ENCODE assay signal across 19 cellular contexts in genomic region chr10:497289-497688, GRCh38.
DNase-seq lines count a peak whose midpoint lies in the region; ATAC-seq and TF ChIP-seq lines count a peak whose summit lies in the region.
"Had no signal": no experiment of that assay in that cellular context is flagged by ENCODE, and none has a peak within 500 bp of the region (broad histone marks: within the 10 kb centered on the region; RNA-seq: fewer than 3 reads in every experiment).

No MANE protein-coding gene starts in this region.

- H3K4me1 ChIP-seq in muscle layer of colon (ENCODE audit: insufficient read depth, low read length) (peaks cover 82% of the 10 kb centered on the region), sigmoid colon (peaks cover 0 to 97% (median 91%) of the 10 kb centered on the region in 4 donors)
- peaks cover 8% of the 10 kb centered on the region for H3K4me1 ChIP-seq in CD8-positive, alpha-beta memory T cell (ENCODE audit: insufficient read depth, low read length)
- H3K4me1 ChIP-seq: BE2C, Caco-2 had no signal

- H3K9ac ChIP-seq in muscle layer of colon (ENCODE audit: low read length): no peak overlapping the region

- intact Hi-C loops in cardiac septum (cut with DNase I) (no loop called here), left cardiac atrium (cut with DNase I) (no loop called here), sigmoid colon (cut with DNase I) (no loop called here)

- CTCF ChIA-PET in CD8-positive, alpha-beta memory T cell (lab: Charles Lee): no interaction called here

- TF ChIP-seq EP300 in sigmoid colon (IDR thresholded peaks at IDR 0.05): no peak

- H3K4me3 ChIP-seq in muscle layer of colon (ENCODE audit: low read depth in 1 of 2, low read length in 2 of 2): no peak overlapping the region
- no peak overlapping the region for H3K4me3 ChIP-seq in sigmoid colon
- no peak overlapping the region for H3K4me3 ChIP-seq in CD8-positive, alpha-beta memory T cell (ENCODE audit: low read length)

- 84 to 87% methylated on average over 10 of the region's 10 CpGs for WGBS in sigmoid colon, 2 donors

- peaks cover 14 to 18% (median 16%) of the 10 kb centered on the region in 3 donors for H3K4me1 Mint-ChIP-seq in CD8-positive, alpha-beta memory T cell
- H3K4me1 Mint-ChIP-seq: IgD-negative memory B cell had no signal

- peak; percentile 41 for DNase-seq in cardiac septum (ENCODE audit: low spot score)
- no peak for DNase-seq in left cardiac atrium
- peak; percentile 52 for DNase-seq in sigmoid colon
- DNase-seq in CD8-positive, alpha-beta memory T cell: no peak
- DNase-seq: 8988T; ACHN; BE2C; C1 segment of cervical spinal cord; Caco-2; CD4-positive, CD25-positive, alpha-beta regulatory T cell; GOT3; H7; HFFc6 had no signal

- no peaks in the 10 kb centered on the region for H3K9me3 ChIP-seq in muscle layer of colon (ENCODE audit: low read length)
- no peaks in the 10 kb centered on the region for H3K9me3 ChIP-seq in sigmoid colon
- no peaks in the 10 kb centered on the region for H3K9me3 ChIP-seq in CD8-positive, alpha-beta memory T cell (ENCODE audit: low read length)
- H3K9me3 ChIP-seq: BE2C, Caco-2 had no signal

- POLR2A ChIA-PET in CD8-positive, alpha-beta memory T cell (lab: Charles Lee): no interaction called here

- H3K36me3 Mint-ChIP-seq in CD8-positive, alpha-beta memory T cell: peaks cover 0 to 1% (median 0%) of the 10 kb centered on the region in 3 donors
- H3K36me3 Mint-ChIP-seq: CD4-positive, CD25-positive, alpha-beta regulatory T cell had no signal

- TF ChIP-seq POLR2A in sigmoid colon (IDR thresholded peaks at IDR 0.05): no peak

- H3K9me3 Mint-ChIP-seq in CD8-positive, alpha-beta memory T cell: peaks cover 0 to 2% (median 0%) of the 10 kb centered on the region in 5 donors
- H3K9me3 Mint-ChIP-seq: HFFc6 had no signal

- H3K27ac ChIP-seq in muscle layer of colon (ENCODE audit: low read depth, low read length): peak overlapping the region; percentile 82
- peak overlapping the region in 3 of 4 donors; percentile 69 to 96 (median 79) for H3K27ac ChIP-seq in sigmoid colon
- H3K27ac ChIP-seq in CD8-positive, alpha-beta memory T cell (ENCODE audit: low read depth, low read length): no peak overlapping the region

- H3K4me3 Mint-ChIP-seq in CD8-positive, alpha-beta memory T cell: no peak overlapping the region
- H3K4me3 Mint-ChIP-seq: CD4-positive, CD25-positive, alpha-beta regulatory T cell; HFFc6; IgD-negative memory B cell had no signal

- no peak overlapping the region for H3K27ac Mint-ChIP-seq in CD8-positive, alpha-beta memory T cell
- H3K27ac Mint-ChIP-seq: CD4-positive, CD25-positive, alpha-beta regulatory T cell; HFFc6; IgD-negative memory B cell had no signal

- H3K36me3 ChIP-seq in muscle layer of colon (ENCODE audit: insufficient read depth, low read length) (no peaks in the 10 kb centered on the region), sigmoid colon (no peaks in the 10 kb centered on the region)
- no peaks in the 10 kb centered on the region for H3K36me3 ChIP-seq in CD8-positive, alpha-beta memory T cell (ENCODE audit: insufficient read depth, low read length)
- H3K36me3 ChIP-seq: BE2C had no signal

- ATAC-seq in left cardiac atrium (no peak), GM18873 (IDR thresholded peaks at IDR 0.05; ENCODE audit: low FRiP score, unreplicated experiment) (no peak), HG03196 (IDR thresholded peaks at IDR 0.05; ENCODE audit: unreplicated experiment) (no peak)
- ATAC-seq: HCT116, HepG2 had no signal

- peaks cover 13 to 31% of the 10 kb centered on the region in 2 donors for H3K27me3 Mint-ChIP-seq in CD8-positive, alpha-beta memory T cell

- TF ChIP-seq CTCF in sigmoid colon (IDR thresholded peaks at IDR 0.05): no peak

- no peaks in the 10 kb centered on the region for H3K27me3 ChIP-seq in muscle layer of colon (ENCODE audit: control insufficient read depth in 1 of 2, insufficient read depth in 2 of 2, low read length in 2 of 2)
- no peaks in the 10 kb centered on the region for H3K27me3 ChIP-seq in sigmoid colon
- no peaks in the 10 kb centered on the region for H3K27me3 ChIP-seq in CD8-positive, alpha-beta memory T cell (ENCODE audit: insufficient read depth, low read length, poor library complexity, severe bottlenecking)
- H3K27me3 ChIP-seq: BE2C had no signal

Comparison
In these comparisons a context has a peak if more than half of its experiments do, and no peak if none do; other contexts are left out.
1. DNase-seq: peak in cardiac septum (single experiment) and sigmoid colon (single experiment); none in left cardiac atrium (single experiment) and CD8-positive, alpha-beta memory T cell (0 of 5).